8 cellular contexts compared by ENCODE assay signal in genomic region chr21:43812139-43812821, GRCh38. TPM values are rescaled to one million over a fixed set of nuclear protein-coding genes. Genes with fewer than 3 reads are reported as not detected.
DNase-seq lines count a peak whose midpoint lies in the region; ATAC-seq and TF ChIP-seq lines count a peak whose summit lies in the region.

No MANE protein-coding gene starts in this region.

- H3K4me3 Mint-ChIP-seq in neural crest cell (peak overlapping the region; percentile 75), endodermal cell (no peak overlapping the region)

- H3K4me3 ChIP-seq in breast epithelium (peak overlapping the region; percentile 19 to 63 (median 39)), endodermal cell (ENCODE audit: low read length) (no peak overlapping the region)

- no peak overlapping the region for H3K9ac ChIP-seq in endodermal cell (ENCODE audit: extremely low read depth, low read length, poor library complexity, severe bottlenecking)

- H3K9me3 ChIP-seq in breast epithelium = no peaks in the 10 kb centered on the region
- H3K9me3 ChIP-seq in endodermal cell (ENCODE audit: control insufficient read depth, low read length) = no peaks in the 10 kb centered on the region

- DNase-seq in DMS53 treated with DMSO at 0.1 percent for 48 hours (lab: John Stamatoyannopoulos, UW; ENCODE audit: unreplicated experiment) (peak; percentile 25), NCI-H2171 (lab: John Stamatoyannopoulos, UW) (peak; percentile 93), breast epithelium (ENCODE audit: low spot score in 2 of 2) (peak in 1 of 2 donors; percentile 52), neural crest cell (ENCODE audit: low read depth, low spot score) (no peak), endodermal cell (no peak)
- no peak for DNase-seq in activated CD4-positive, alpha-beta T cell treated with anti-CD3 and anti-CD28 coated beads, Interleukin-2, amount 50 U/mL, for 4 hours

- H3K27ac Mint-ChIP-seq in neural crest cell (ENCODE audit: unreplicated experiment) (no peak overlapping the region), endodermal cell (no peak overlapping the region)

- no peak for TF ChIP-seq POLR2A in breast epithelium (IDR thresholded peaks at IDR 0.05)

- H3K36me3 Mint-ChIP-seq in neural crest cell (ENCODE audit: low read depth) = no peaks in the 10 kb centered on the region
- no peaks in the 10 kb centered on the region for H3K36me3 Mint-ChIP-seq in endodermal cell (ENCODE audit: low read depth)

- no peak for TF ChIP-seq CTCF in breast epithelium (IDR thresholded peaks at IDR 0.05)
- TF ChIP-seq CTCF in neural crest cell (conservative IDR thresholded peaks at IDR 0.05) = no peak
- no peak for TF ChIP-seq CTCF in endodermal cell (conservative IDR thresholded peaks at IDR 0.05)

- H3K4me1 ChIP-seq in breast epithelium (peaks cover 0 to 13% of the 10 kb centered on the region in 2 donors), endodermal cell (ENCODE audit: control insufficient read depth, insufficient read depth, low read length) (peaks cover 5% of the 10 kb centered on the region)

- peak overlapping the region; percentile 38 to 63 for H3K27ac ChIP-seq in breast epithelium
- H3K27ac ChIP-seq in endodermal cell (ENCODE audit: low read depth, low read length) = no peak overlapping the region

- no peaks in the 10 kb centered on the region for H3K9me3 Mint-ChIP-seq in neural crest cell
- H3K9me3 Mint-ChIP-seq in endodermal cell = no peaks in the 10 kb centered on the region

- 84 to 90% methylated on average over 22 to 27 of the region's 27 CpGs for WGBS in endodermal cell (ENCODE audit: insufficient coverage in 1 of 2, insufficient read length in 1 of 2), 2 experiments

- H3K36me3 ChIP-seq in breast epithelium (no peaks in the 10 kb centered on the region), endodermal cell (ENCODE audit: control insufficient read depth, insufficient read depth, low read length) (no peaks in the 10 kb centered on the region)

- H3K27me3 ChIP-seq in breast epithelium (no peaks in the 10 kb centered on the region), endodermal cell (ENCODE audit: control insufficient read depth, insufficient read depth, low read length, poor library complexity, severe bottlenecking) (no peaks in the 10 kb centered on the region)

- H3K4me1 Mint-ChIP-seq in neural crest cell (no peaks in the 10 kb centered on the region), endodermal cell (peaks cover 8% of the 10 kb centered on the region)

- no peak for ATAC-seq in HG02938 (IDR thresholded peaks at IDR 0.05; ENCODE audit: unreplicated experiment)
- ATAC-seq in HG03280 (IDR thresholded peaks at IDR 0.05; ENCODE audit: unreplicated experiment) = no peak

- intact Hi-C loops in breast epithelium (cut with DNase I; ENCODE audit: low total_unique reads) = loop anchor here (10.0 kb wide), 1 partner anchor 153 kb away; no protein-coding TSS in a partner anchor

- H3K27me3 Mint-ChIP-seq in neural crest cell (ENCODE audit: low read depth) (peaks cover 2% of the 10 kb centered on the region), endodermal cell (ENCODE audit: insufficient read depth) (no peaks in the 10 kb centered on the region)

RNA-seq across cellular contexts. Expression of gene RRP1, which starts 22.9 kb away (rescaled TPM):
- 10 to 100 TPM; 15.4 to 22.9 (median 16.5) TPM for total RNA-seq in breast epithelium
- total RNA-seq in neural crest cell = 49.0 and 49.4 TPM in 2 replicates
- total RNA-seq in endodermal cell = 10 to 100 TPM; 36.4 to 36.7 TPM
- 29.7 TPM for polyA plus RNA-seq in endodermal cell (2013, experiment 1 of 2)
- polyA plus RNA-seq in endodermal cell (2013, experiment 2 of 2) = 24.5 TPM

RNA-seq across cellular contexts. Expression of gene CSTB, which starts 36.2 kb away (rescaled TPM):
- 10 to 100 TPM; 12.1 to 16.8 (median 16.8) TPM for total RNA-seq in breast epithelium
- total RNA-seq in neural crest cell = 37.1 and 40.9 TPM in 2 replicates
- total RNA-seq in endodermal cell = 10 to 100 TPM; 50.0 to 54.5 TPM
- 36.1 TPM for polyA plus RNA-seq in endodermal cell (2013, experiment 1 of 2)
- 33.5 TPM for polyA plus RNA-seq in endodermal cell (2013, experiment 2 of 2)

RNA-seq across cellular contexts. Expression of gene AGPAT3, which starts 52.7 kb away (rescaled TPM):
- total RNA-seq in breast epithelium (10 to 100 TPM; 27.2 to 35.8 (median 28.2) TPM), neural crest cell (37.3 and 40.3 TPM in 2 replicates), endodermal cell (10 to 100 TPM; 44.0 to 74.4 TPM)
- polyA plus RNA-seq in endodermal cell (2013, experiment 1 of 2) = 22.2 TPM
- polyA plus RNA-seq in endodermal cell (2013, experiment 2 of 2) = 21.4 TPM

Comparison
In these comparisons a context has a peak if more than half of its experiments do, and no peak if none do; other contexts are left out.
1. DNase-seq: peak in DMS53 treated with DMSO at 0.1 percent for 48 hours (single experiment) and NCI-H2171 (single experiment); none in neural crest cell (single experiment), endodermal cell (single experiment) and activated CD4-positive, alpha-beta T cell treated with anti-CD3 and anti-CD28 coated beads, Interleukin-2, amount 50 U/mL, for 4 hours (0 of 2).